In genomic region chr13:65112123-65113075, GRCh38 we compare ENCODE assay signal across 20 cellular contexts.
DNase-seq lines count a peak whose midpoint lies in the region; ATAC-seq and TF ChIP-seq lines count a peak whose summit lies in the region.
"Had no signal": no experiment of that assay in that cellular context is flagged by ENCODE, and none has a peak within 500 bp of the region (broad histone marks: within the 10 kb centered on the region; RNA-seq: fewer than 3 reads in every experiment).

No MANE protein-coding gene starts in this region.

- no peak overlapping the region for H3K4me3 ChIP-seq in AG10803 (ENCODE audit: low read length)
- H3K4me3 ChIP-seq: BLaER1, transverse colon had no signal

- DNase-seq in AG10803 (ENCODE audit: low read depth) = peak; percentile 64
- DNase-seq in HT1080 (ENCODE audit: low read depth) = peak; percentile 51
- DNase-seq in amniotic stem cell (lab: John Stamatoyannopoulos, UW) = peak; percentile 11
- peak; percentile 34 for DNase-seq in non-pigmented ciliary epithelial cell (ENCODE audit: low read depth)
- no peak for DNase-seq in HPDE6-E6E7 (ENCODE audit: extremely low spot score)
- DNase-seq in iPS-NIHi7 (ENCODE audit: extremely low spot score) = no peak
- DNase-seq: activated CD8-positive, alpha-beta memory T cell treated with anti-CD3 and anti-CD28 coated beads for 24 hours; activated T-cell treated with anti-CD3 and anti-CD28 coated beads, Interleukin-2, amount 50 U/mL, for 72 hours; erythroblast; head of caudate nucleus; NCI-H2081; NCI-H510A treated with DMSO at 0.1 percent for 48 hours; occipital lobe; right cardiac atrium; SHP77; T-helper 17 cell; transverse colon had no signal

- ATAC-seq in HG03025 (IDR thresholded peaks at IDR 0.05; ENCODE audit: low FRiP score, unreplicated experiment) (no peak), HG02610 (IDR thresholded peaks at IDR 0.05; ENCODE audit: unreplicated experiment) (no peak)
- ATAC-seq: activated T-cell treated with anti-CD3 and anti-CD28 coated beads, Interleukin-2, amount 50 U/mL, for 72 hours; right cardiac atrium; T-helper 17 cell had no signal

- no peak for TF ChIP-seq CTCF in AG10803 (conservative IDR thresholded peaks at IDR 0.05; ENCODE audit: low read length)

Comparison
In these comparisons a context has a peak if more than half of its experiments do, and no peak if none do; other contexts are left out.
1. DNase-seq: peak in AG10803 (single experiment), HT1080 (single experiment), amniotic stem cell (single experiment) and non-pigmented ciliary epithelial cell (single experiment); none in HPDE6-E6E7 (single experiment) and iPS-NIHi7 (single experiment).